25 cellular contexts compared by ENCODE assay signal in genomic region chr1:44624268-44624901, GRCh38. TPM values are rescaled to one million over a fixed set of nuclear protein-coding genes. Genes with fewer than 3 reads are reported as not detected.
"Had no signal": no experiment of that assay in that cellular context is flagged by ENCODE, and none has a peak within 500 bp of the region (broad histone marks: within the 10 kb centered on the region; RNA-seq: fewer than 3 reads in every experiment).

No MANE protein-coding gene starts in this region.

- H3K27ac ChIP-seq: colonic mucosa, epithelial cell of prostate, gastrocnemius medialis, neutrophil, parathyroid adenoma, right atrium auricular region, thoracic aorta, tibial nerve had no signal

- H3K4me1 ChIP-seq: colonic mucosa, parathyroid adenoma, right atrium auricular region, tibial nerve had no signal

- H3K9me3 ChIP-seq: colonic mucosa, gastrocnemius medialis, neutrophil, right atrium auricular region, thoracic aorta, tibial nerve had no signal

- H3K4me3 ChIP-seq: colonic mucosa, gastrocnemius medialis, lung, right atrium auricular region, thoracic aorta, tibial nerve had no signal

- H3K4me3 Mint-ChIP-seq: dendritic cell treated with granulocyte-macrophage colony-stimulating factor and Interleukin-4, amounts not matched to agents 40 ng/mL and 50 ng/mL, for 4 days; endodermal cell; memory B cell; natural killer cell; stimulated activated memory B cell treated with anti-CD40 and anti-IgM and Interleukin-4, amounts not matched to agents 10 μg/mL and 1 μg/mL and 100 μg/mL, for 72 hours had no signal

- H3K36me3 ChIP-seq: colonic mucosa, gastrocnemius medialis, neutrophil, right atrium auricular region, thoracic aorta, tibial nerve had no signal

- H3K79me2 ChIP-seq: parathyroid adenoma had no signal

- H2AFZ ChIP-seq: parathyroid adenoma had no signal

- H3K9ac ChIP-seq: parathyroid adenoma had no signal

- FAIRE-seq: keratinocyte had no signal

- H3K27me3 ChIP-seq: colonic mucosa, gastrocnemius medialis, neutrophil, right atrium auricular region, tibial nerve had no signal

- DNase-seq: colonic mucosa; effector CD8-positive, alpha-beta T cell; endodermal cell; foreskin fibroblast; gastrocnemius medialis; head of caudate nucleus; natural killer cell; stimulated activated CD4-positive, alpha-beta T cell treated with anti-CD3 and anti-CD28 coated beads, Interleukin-4, amount 100 ng/mL, for 4 hours; stimulated activated naive CD8-positive, alpha-beta T cell treated with anti-CD3 and anti-CD28 coated beads, Interleukin-15, Interleukin-2, amounts not matched to agents 100 U/mL and 50 U/mL, for 24 hours had no signal

- H3K9me3 Mint-ChIP-seq: dendritic cell treated with granulocyte-macrophage colony-stimulating factor and Interleukin-4, amounts not matched to agents 40 ng/mL and 50 ng/mL, for 4 days; endodermal cell; memory B cell; natural killer cell; stimulated activated memory B cell treated with anti-CD40 and anti-IgM and Interleukin-4, amounts not matched to agents 10 μg/mL and 1 μg/mL and 100 μg/mL, for 72 hours had no signal

- ATAC-seq: esophagus mucosa; left lobe of liver; natural killer cell; sciatic nerve; stimulated activated memory B cell treated with anti-CD40 and anti-IgM and Interleukin-4, amounts not matched to agents 10 μg/mL and 1 μg/mL and 100 μg/mL, for 72 hours; stimulated activated naive CD8-positive, alpha-beta T cell treated with anti-CD3 and anti-CD28 coated beads, Interleukin-15, Interleukin-2, amounts not matched to agents 100 U/mL and 50 U/mL, for 24 hours had no signal

- H3K4me1 Mint-ChIP-seq: memory B cell; natural killer cell; stimulated activated memory B cell treated with anti-CD40 and anti-IgM and Interleukin-4, amounts not matched to agents 10 μg/mL and 1 μg/mL and 100 μg/mL, for 72 hours had no signal

- H3K27me3 Mint-ChIP-seq: dendritic cell treated with granulocyte-macrophage colony-stimulating factor and Interleukin-4, amounts not matched to agents 40 ng/mL and 50 ng/mL, for 4 days; stimulated activated memory B cell treated with anti-CD40 and anti-IgM and Interleukin-4, amounts not matched to agents 10 μg/mL and 1 μg/mL and 100 μg/mL, for 72 hours had no signal

- H3K27ac Mint-ChIP-seq: dendritic cell treated with granulocyte-macrophage colony-stimulating factor and Interleukin-4, amounts not matched to agents 40 ng/mL and 50 ng/mL, for 4 days; endodermal cell; memory B cell; natural killer cell; progenitor cell of endocrine pancreas; stimulated activated memory B cell treated with anti-CD40 and anti-IgM and Interleukin-4, amounts not matched to agents 10 μg/mL and 1 μg/mL and 100 μg/mL, for 72 hours had no signal

RNA-seq across cellular contexts. Expression of gene ARMH1, which starts 50.1 kb away (rescaled TPM):
- total RNA-seq: esophagus mucosa, glomerular endothelial cell had no signal
